In the genomic region with DNA sequence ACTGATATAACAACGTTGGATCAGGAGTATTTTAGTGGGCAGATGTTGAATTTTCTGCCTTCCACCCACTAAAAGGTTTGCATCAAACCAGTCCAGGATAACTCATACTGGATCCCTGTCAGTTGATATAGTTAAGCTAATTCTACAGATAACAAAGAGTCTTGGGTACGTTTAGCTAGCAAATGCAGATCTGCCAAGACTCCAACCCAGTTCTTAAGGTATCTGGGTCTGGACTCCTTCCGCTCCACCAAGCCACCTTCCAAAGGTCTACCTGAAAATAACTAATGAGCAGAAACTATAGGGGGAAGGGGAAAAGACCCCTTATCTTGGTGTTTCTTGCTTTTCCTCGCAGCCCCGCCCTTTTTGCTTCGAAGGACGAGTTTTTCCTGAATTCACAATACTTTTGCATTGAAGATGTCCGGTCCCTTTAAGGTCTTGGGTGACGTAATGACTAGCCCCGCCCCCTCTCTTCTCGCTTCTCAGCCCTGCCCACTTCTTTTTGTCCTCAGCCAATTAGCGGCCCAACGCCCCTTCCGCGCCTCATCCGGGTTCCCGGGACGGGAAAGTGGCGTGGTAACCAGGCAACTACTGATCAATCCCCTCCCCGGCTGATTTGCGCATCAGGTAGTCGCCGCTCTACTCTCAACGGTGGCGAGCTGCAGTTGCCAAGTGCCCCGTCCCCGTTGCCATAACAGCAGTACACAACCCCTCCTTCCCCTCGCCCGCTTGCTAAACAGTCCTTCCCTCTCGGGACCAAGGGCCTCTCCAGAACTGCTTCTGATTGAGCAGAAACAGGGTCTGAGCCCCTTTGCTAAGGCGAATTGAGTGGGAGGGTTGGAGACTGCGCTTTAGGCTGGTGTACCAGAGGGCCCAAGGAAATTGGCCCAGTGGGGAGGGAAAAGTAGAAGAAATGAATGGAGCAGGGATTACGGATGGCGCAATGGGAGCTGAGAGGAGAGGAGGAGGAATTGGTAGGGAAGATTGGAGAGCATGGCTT, we compare ENCODE assay signal across 1 cellular context.
TF ChIP-seq lines count a peak whose summit lies in the region.

A gene with protein sequence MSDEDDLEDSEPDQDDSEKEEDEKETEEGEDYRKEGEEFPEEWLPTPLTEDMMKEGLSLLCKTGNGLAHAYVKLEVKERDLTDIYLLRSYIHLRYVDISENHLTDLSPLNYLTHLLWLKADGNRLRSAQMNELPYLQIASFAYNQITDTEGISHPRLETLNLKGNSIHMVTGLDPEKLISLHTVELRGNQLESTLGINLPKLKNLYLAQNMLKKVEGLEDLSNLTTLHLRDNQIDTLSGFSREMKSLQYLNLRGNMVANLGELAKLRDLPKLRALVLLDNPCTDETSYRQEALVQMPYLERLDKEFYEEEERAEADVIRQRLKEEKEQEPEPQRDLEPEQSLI (plus strand): TSS at position 543 of the 997 bp plus-strand sequence. CDS start 812 bp downstream, outside the sequence.

TF ChIP-seq in HepG2, 621 proteins besides CTCF, POLR2A, EP300 and RAD21 (continued from another document and continues in another):
- TF ChIP-seq ZNF691 (CRISPR knock-in tag; IDR thresholded peaks at IDR 0.05; ENCODE audit: borderline replicate concordance, low read depth) (no peak), HDAC2 (CRISPR knock-in tag; IDR thresholded peaks at IDR 0.05) (peak; percentile 24; the same call in 1 of the 2 replicates), POLR2AphosphoS5 (IDR thresholded peaks at IDR 0.05; ENCODE audit: low read depth, low read length) (peak; percentile 58), PLRG1 (conservative IDR thresholded peaks at IDR 0.05) (no peak), HNRNPUL1 (IDR thresholded peaks at IDR 0.05; ENCODE audit: low read depth, low read length) (no peak), MLXIP (CRISPR knock-in tag; IDR thresholded peaks at IDR 0.05; ENCODE audit: borderline replicate concordance) (no peak), ZNF879 (CRISPR knock-in tag; IDR thresholded peaks at IDR 0.05) (no peak), THAP9 (CRISPR knock-in tag; IDR thresholded peaks at IDR 0.05; ENCODE audit: borderline replicate concordance) (peak; percentile 53; the same call in 1 of the 2 replicates), ZNF547 (CRISPR knock-in tag; IDR thresholded peaks at IDR 0.05) (no peak), SMAD9 (CRISPR knock-in tag; IDR thresholded peaks at IDR 0.05) (no peak), RORA (CRISPR knock-in tag; IDR thresholded peaks at IDR 0.05) (no peak), CENPBD1 (CRISPR knock-in tag; IDR thresholded peaks at IDR 0.05; ENCODE audit: borderline replicate concordance, low read depth) (no peak), RFX3 (CRISPR knock-in tag; IDR thresholded peaks at IDR 0.05) (peak; percentile 85), ELK4 (CRISPR knock-in tag; IDR thresholded peaks at IDR 0.05; ENCODE audit: borderline replicate concordance) (no peak), HNRNPLL (IDR thresholded peaks at IDR 0.05; ENCODE audit: low read depth, low read length, poor library complexity, severe bottlenecking) (peak; percentile 100), ASH2L (IDR thresholded peaks at IDR 0.05; ENCODE audit: insufficient read length, low read depth, low read length) (peak; percentile 68), ZNF264 (CRISPR knock-in tag; IDR thresholded peaks at IDR 0.05) (peak; percentile 25; the same call in 1 of the 2 replicates), JUND (CRISPR knock-in tag; IDR thresholded peaks at IDR 0.05) (0 out of 2 replicates have a peak, but pooled peaks have one; percentile 23), ZNF776 (CRISPR knock-in tag; IDR thresholded peaks at IDR 0.05) (no peak), ZNF350 (CRISPR knock-in tag; IDR thresholded peaks at IDR 0.05; ENCODE audit: borderline replicate concordance, low read depth) (peak; percentile 39; the same call in 1 of the 2 replicates), SNAI1 (CRISPR knock-in tag; IDR thresholded peaks at IDR 0.05; ENCODE audit: borderline replicate concordance) (no peak), ZNF772 (CRISPR knock-in tag; IDR thresholded peaks at IDR 0.05) (no peak), ARHGAP35 (CRISPR knock-in tag; IDR thresholded peaks at IDR 0.05; ENCODE audit: borderline replicate concordance) (no peak), U2AF2 (IDR thresholded peaks at IDR 0.05; ENCODE audit: low read depth, low read length) (0 out of 2 replicates have a peak, but pooled peaks have one; percentile 30), KMT2B (CRISPR knock-in tag; IDR thresholded peaks at IDR 0.05) (no peak; the same call in 1 of the 2 replicates), MXI1 (IDR thresholded peaks at IDR 0.05; ENCODE audit: borderline replicate concordance, low read depth, low read length) (peak; percentile 94; the same call in 2 of the 3 replicates), ZNF687 (CRISPR knock-in tag; IDR thresholded peaks at IDR 0.05) (peak; percentile 73), ZFP1 (CRISPR knock-in tag; IDR thresholded peaks at IDR 0.05) (no peak), MAF1 (CRISPR knock-in tag; IDR thresholded peaks at IDR 0.05; ENCODE audit: borderline replicate concordance) (no peak)
- TF ChIP-seq, protein P1, sequence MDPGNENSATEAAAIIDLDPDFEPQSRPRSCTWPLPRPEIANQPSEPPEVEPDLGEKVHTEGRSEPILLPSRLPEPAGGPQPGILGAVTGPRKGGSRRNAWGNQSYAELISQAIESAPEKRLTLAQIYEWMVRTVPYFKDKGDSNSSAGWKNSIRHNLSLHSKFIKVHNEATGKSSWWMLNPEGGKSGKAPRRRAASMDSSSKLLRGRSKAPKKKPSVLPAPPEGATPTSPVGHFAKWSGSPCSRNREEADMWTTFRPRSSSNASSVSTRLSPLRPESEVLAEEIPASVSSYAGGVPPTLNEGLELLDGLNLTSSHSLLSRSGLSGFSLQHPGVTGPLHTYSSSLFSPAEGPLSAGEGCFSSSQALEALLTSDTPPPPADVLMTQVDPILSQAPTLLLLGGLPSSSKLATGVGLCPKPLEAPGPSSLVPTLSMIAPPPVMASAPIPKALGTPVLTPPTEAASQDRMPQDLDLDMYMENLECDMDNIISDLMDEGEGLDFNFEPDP (CRISPR knock-in tag; conservative IDR thresholded peaks at IDR 0.05) = no peak
- TF ChIP-seq, protein P2, sequence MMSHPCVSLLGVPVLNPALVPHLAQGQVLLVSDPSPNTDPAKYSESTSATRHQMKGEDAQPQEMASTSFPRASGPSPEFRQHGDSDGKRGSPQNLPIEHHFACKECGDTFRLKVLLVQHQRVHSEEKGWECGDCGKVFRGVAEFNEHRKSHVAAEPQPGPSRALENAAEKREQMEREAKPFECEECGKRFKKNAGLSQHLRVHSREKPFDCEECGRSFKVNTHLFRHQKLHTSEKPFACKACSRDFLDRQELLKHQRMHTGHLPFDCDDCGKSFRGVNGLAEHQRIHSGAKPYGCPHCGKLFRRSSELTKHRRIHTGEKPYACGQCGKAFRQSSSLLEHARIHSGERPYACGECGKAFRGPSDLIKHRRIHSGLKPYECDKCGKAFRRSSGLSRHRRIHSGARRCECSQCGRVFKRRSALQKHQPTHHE (CRISPR knock-in tag; IDR thresholded peaks at IDR 0.05; ENCODE audit: borderline replicate concordance) = 0 out of 2 replicates have a peak, but pooled peaks have one; percentile 43
- TF ChIP-seq, protein P3, sequence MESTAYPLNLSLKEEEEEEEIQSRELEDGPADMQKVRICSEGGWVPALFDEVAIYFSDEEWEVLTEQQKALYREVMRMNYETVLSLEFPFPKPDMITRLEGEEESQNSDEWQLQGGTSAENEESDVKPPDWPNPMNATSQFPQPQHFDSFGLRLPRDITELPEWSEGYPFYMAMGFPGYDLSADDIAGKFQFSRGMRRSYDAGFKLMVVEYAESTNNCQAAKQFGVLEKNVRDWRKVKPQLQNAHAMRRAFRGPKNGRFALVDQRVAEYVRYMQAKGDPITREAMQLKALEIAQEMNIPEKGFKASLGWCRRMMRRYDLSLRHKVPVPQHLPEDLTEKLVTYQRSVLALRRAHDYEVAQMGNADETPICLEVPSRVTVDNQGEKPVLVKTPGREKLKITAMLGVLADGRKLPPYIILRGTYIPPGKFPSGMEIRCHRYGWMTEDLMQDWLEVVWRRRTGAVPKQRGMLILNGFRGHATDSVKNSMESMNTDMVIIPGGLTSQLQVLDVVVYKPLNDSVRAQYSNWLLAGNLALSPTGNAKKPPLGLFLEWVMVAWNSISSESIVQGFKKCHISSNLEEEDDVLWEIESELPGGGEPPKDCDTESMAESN (CRISPR knock-in tag; conservative IDR thresholded peaks at IDR 0.05) = no peak
